In the genomic region with DNA sequence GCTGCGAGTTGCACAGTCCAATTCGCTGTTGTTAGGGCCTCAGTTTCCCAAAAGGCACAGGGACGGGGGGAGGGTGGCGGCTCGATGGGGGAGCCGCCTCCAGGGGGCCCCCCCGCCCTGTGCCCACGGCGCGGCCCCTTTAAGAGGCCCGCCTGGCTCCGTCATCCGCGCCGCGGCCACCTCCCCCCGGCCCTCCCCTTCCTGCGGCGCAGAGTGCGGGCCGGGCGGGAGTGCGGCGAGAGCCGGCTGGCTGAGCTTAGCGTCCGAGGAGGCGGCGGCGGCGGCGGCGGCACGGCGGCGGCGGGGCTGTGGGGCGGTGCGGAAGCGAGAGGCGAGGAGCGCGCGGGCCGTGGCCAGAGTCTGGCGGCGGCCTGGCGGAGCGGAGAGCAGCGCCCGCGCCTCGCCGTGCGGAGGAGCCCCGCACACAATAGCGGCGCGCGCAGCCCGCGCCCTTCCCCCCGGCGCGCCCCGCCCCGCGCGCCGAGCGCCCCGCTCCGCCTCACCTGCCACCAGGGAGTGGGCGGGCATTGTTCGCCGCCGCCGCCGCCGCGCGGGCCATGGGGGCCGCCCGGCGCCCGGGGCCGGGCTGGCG, we compare ENCODE assay signal across 8 cellular contexts. TPM values are rescaled to one million over a fixed set of nuclear protein-coding genes. Genes with fewer than 3 reads are reported as not detected.
DNase-seq lines count a peak whose midpoint lies in the region; ATAC-seq and TF ChIP-seq lines count a peak whose summit lies in the region.

Gene BCR, plus strand, starts transcription at position 209 of the 592 bp plus-strand sequence. CDS start 452 bp downstream, outside the sequence.

- H3K27me3 ChIP-seq in neuron (ENCODE audit: insufficient read depth, low read length) = no peaks in the 10 kb centered on the region

- POLR2A ChIA-PET in activated naive CD8-positive, alpha-beta T cell treated with anti-CD3 and anti-CD28 coated beads, Interleukin-2, amount 10 ng/mL, durations not matched to agents 7 days and 5 days (lab: Charles Lee) = interaction anchor here (1.6 to 1.7 kb wide), 3 partner anchors 43 to 101 kb away, joined by 5 to 13 read pairs (median 8); no protein-coding TSS in a partner anchor

- peaks cover 53% of the 10 kb centered on the region for H3K4me1 ChIP-seq in neuron (ENCODE audit: insufficient read depth, low read length)

- H3K9me3 Mint-ChIP-seq in activated naive CD8-positive, alpha-beta T cell treated with anti-CD3 and anti-CD28 coated beads, Interleukin-2, amount 10 ng/mL, durations not matched to agents 7 days and 5 days = peaks cover 14% of the 10 kb centered on the region
- peaks cover 14% of the 10 kb centered on the region for H3K9me3 Mint-ChIP-seq in type B pancreatic cell

- H3K9me3 ChIP-seq in SK-N-MC (ENCODE audit: low read depth, low read length) = no peaks in the 10 kb centered on the region
- peaks cover 16% of the 10 kb centered on the region for H3K9me3 ChIP-seq in neuron (ENCODE audit: low read length)

- H3K36me3 Mint-ChIP-seq in activated naive CD8-positive, alpha-beta T cell treated with anti-CD3 and anti-CD28 coated beads, Interleukin-2, amount 10 ng/mL, durations not matched to agents 7 days and 5 days = peaks cover 19% of the 10 kb centered on the region
- peaks cover 26% of the 10 kb centered on the region for H3K36me3 Mint-ChIP-seq in type B pancreatic cell

- no peak for TF ChIP-seq CTCF in type B pancreatic cell (conservative IDR thresholded peaks at IDR 0.05)

- DNase-seq in Daoy (ENCODE audit: low read depth) = peak; percentile 76
- no peak for DNase-seq in SK-N-MC (ENCODE audit: low read depth, low spot score)
- peak; percentile 77 for DNase-seq in activated naive CD8-positive, alpha-beta T cell treated with anti-CD3 and anti-CD28 coated beads, Interleukin-2, amount 10 ng/mL, durations not matched to agents 7 days and 5 days
- DNase-seq in glomerular endothelial cell (ENCODE audit: extremely low read depth, low read depth, low spot score) = no peak
- DNase-seq in type B pancreatic cell (ENCODE audit: extremely low spot score, unreplicated experiment) = no peak

- H3K27ac ChIP-seq in SK-N-MC = no peak within 1 kb of the TSS

- H3K36me3 ChIP-seq in SK-N-MC (ENCODE audit: insufficient read depth, low read length) (no peaks in the 10 kb centered on the region), neuron (ENCODE audit: insufficient read depth, low read length) (peaks cover 9% of the 10 kb centered on the region)

- ATAC-seq in HG03432 (IDR thresholded peaks at IDR 0.05; ENCODE audit: unreplicated experiment) = peak; percentile 45
- ATAC-seq in activated naive CD8-positive, alpha-beta T cell treated with anti-CD3 and anti-CD28 coated beads, Interleukin-2, amount 10 ng/mL, durations not matched to agents 7 days and 5 days (ENCODE audit: low read depth) = peak; percentile 70
- no peak for ATAC-seq in GM18858 (IDR thresholded peaks at IDR 0.05; ENCODE audit: unreplicated experiment)

- peak within 1 kb of the TSS; percentile 70 for H3K9ac ChIP-seq in SK-N-MC (ENCODE audit: insufficient read length)

- H2AFZ ChIP-seq in neuron (ENCODE audit: low read depth, low read length) = no peak within 1 kb of the TSS

- H3K4me1 Mint-ChIP-seq in activated naive CD8-positive, alpha-beta T cell treated with anti-CD3 and anti-CD28 coated beads, Interleukin-2, amount 10 ng/mL, durations not matched to agents 7 days and 5 days = peaks cover 47% of the 10 kb centered on the region
- H3K4me1 Mint-ChIP-seq in type B pancreatic cell (ENCODE audit: unreplicated experiment) = peaks cover 36% of the 10 kb centered on the region

- H3K4me3 ChIP-seq in SK-N-MC (peak within 1 kb of the TSS; percentile 84), neuron (ENCODE audit: low read length) (peak within 1 kb of the TSS; percentile 89)

- H3K4me3 Mint-ChIP-seq in activated naive CD8-positive, alpha-beta T cell treated with anti-CD3 and anti-CD28 coated beads, Interleukin-2, amount 10 ng/mL, durations not matched to agents 7 days and 5 days = peak within 1 kb of the TSS; percentile 80
- H3K4me3 Mint-ChIP-seq in type B pancreatic cell = peak within 1 kb of the TSS; percentile 92

- peak within 1 kb of the TSS; percentile 35 for H3K27ac Mint-ChIP-seq in activated naive CD8-positive, alpha-beta T cell treated with anti-CD3 and anti-CD28 coated beads, Interleukin-2, amount 10 ng/mL, durations not matched to agents 7 days and 5 days
- H3K27ac Mint-ChIP-seq in type B pancreatic cell = peak within 1 kb of the TSS; percentile 72

- peaks cover 2% of the 10 kb centered on the region for H3K27me3 Mint-ChIP-seq in activated naive CD8-positive, alpha-beta T cell treated with anti-CD3 and anti-CD28 coated beads, Interleukin-2, amount 10 ng/mL, durations not matched to agents 7 days and 5 days
- H3K27me3 Mint-ChIP-seq in type B pancreatic cell = no peaks in the 10 kb centered on the region

RNA-seq across cellular contexts. Expression of gene BCR, which starts in this region (rescaled TPM):
- total RNA-seq in Daoy (2014; rRNA removed; shearing (Covaris generic)) = 22.2 and 27.3 TPM in 2 replicates
- 10 to 100 TPM; 36.2 to 39.2 TPM for total RNA-seq in activated naive CD8-positive, alpha-beta T cell treated with anti-CD3 and anti-CD28 coated beads, Interleukin-2, amount 10 ng/mL, durations not matched to agents 7 days and 5 days
- total RNA-seq in glomerular endothelial cell (84.6 and 90.0 TPM in 2 replicates), type B pancreatic cell (ENCODE audit: low replicate concordance) (61.2 and 71.6 TPM in 2 replicates)

Comparison
In these comparisons a context has a peak if more than half of its experiments do, and no peak if none do; other contexts are left out.
1. DNase-seq: peak in Daoy (single experiment) and activated naive CD8-positive, alpha-beta T cell treated with anti-CD3 and anti-CD28 coated beads, Interleukin-2, amount 10 ng/mL, durations not matched to agents 7 days and 5 days (single experiment); none in SK-N-MC (single experiment), glomerular endothelial cell (single experiment) and type B pancreatic cell (single experiment).